1 cellular context compared by ENCODE assay signal in genomic region chr2:237074211-237074993, GRCh38.
TF ChIP-seq lines count a peak whose summit lies in the region.

No MANE protein-coding gene starts in this region.

TF ChIP-seq in WTC11, 78 proteins besides CTCF, POLR2A, EP300 and RAD21 (continued from another document):
- TF ChIP-seq ZNF281 (CRISPR knock-in tag; IDR thresholded peaks at IDR 0.05): no peak
- no peak for TF ChIP-seq JAZF1 (CRISPR knock-in tag; IDR thresholded peaks at IDR 0.05)
- TF ChIP-seq CBFB (CRISPR knock-in tag; IDR thresholded peaks at IDR 0.05; ENCODE audit: low read depth): no peak
- TF ChIP-seq USF1 (CRISPR knock-in tag; IDR thresholded peaks at IDR 0.05): no peak
- no peak for TF ChIP-seq E2F5 (CRISPR knock-in tag; IDR thresholded peaks at IDR 0.05)
- TF ChIP-seq MYBL2 (CRISPR knock-in tag; IDR thresholded peaks at IDR 0.05): no peak
